8 cellular contexts compared by ENCODE assay signal in genomic region chr9:137694962-137695875, GRCh38.
DNase-seq lines count a peak whose midpoint lies in the region; ATAC-seq and TF ChIP-seq lines count a peak whose summit lies in the region.

No MANE protein-coding gene starts in this region.

- TF ChIP-seq POLR2A in sigmoid colon (IDR thresholded peaks at IDR 0.05), result no peak

- H3K4me3 Mint-ChIP-seq in CD4-positive, alpha-beta T cell, result no peak overlapping the region

- peaks cover 0 to 11% of the 10 kb centered on the region in 2 donors for H3K4me1 ChIP-seq in ascending aorta
- peaks cover 0 to 55% (median 36%) of the 10 kb centered on the region in 4 donors for H3K4me1 ChIP-seq in sigmoid colon

- H3K9me3 ChIP-seq in CD4-positive, alpha-beta T cell (ENCODE audit: control insufficient read depth, low read length), result no peaks in the 10 kb centered on the region
- H3K9me3 ChIP-seq in ascending aorta (no peaks in the 10 kb centered on the region), sigmoid colon (no peaks in the 10 kb centered on the region)

- H3K27ac Mint-ChIP-seq in CD4-positive, alpha-beta T cell, result peak overlapping the region; percentile 16

- peak; percentile 49 for ATAC-seq in CD4-positive, alpha-beta T cell (ENCODE audit: poor library complexity)
- ATAC-seq in HG03159 (IDR thresholded peaks at IDR 0.05; ENCODE audit: unreplicated experiment), result no peak

- no peaks in the 10 kb centered on the region for H3K9me3 Mint-ChIP-seq in CD4-positive, alpha-beta T cell

- peaks cover 31% of the 10 kb centered on the region for H3K36me3 Mint-ChIP-seq in CD4-positive, alpha-beta T cell (ENCODE audit: low read depth)

- POLR2A ChIA-PET in CD4-positive, alpha-beta T cell (lab: Charles Lee), result no interaction called here

- H3K27me3 Mint-ChIP-seq in CD4-positive, alpha-beta T cell, result no peaks in the 10 kb centered on the region

- no peaks in the 10 kb centered on the region for H3K27me3 ChIP-seq in CD4-positive, alpha-beta T cell (ENCODE audit: control insufficient read depth, insufficient read depth, low read length)
- H3K27me3 ChIP-seq in ascending aorta (no peaks in the 10 kb centered on the region), sigmoid colon (no peaks in the 10 kb centered on the region)

- no peak overlapping the region for H3K4me3 ChIP-seq in HFF-Myc (replicated peaks; ENCODE audit: low read depth, low read length)
- no peak overlapping the region for H3K4me3 ChIP-seq in ascending aorta
- no peak overlapping the region for H3K4me3 ChIP-seq in sigmoid colon

- peak; percentile 52 for TF ChIP-seq CTCF in CD4-positive, alpha-beta T cell (IDR thresholded peaks at IDR 0.05)
- peak; percentile 64 for TF ChIP-seq CTCF in HFF-Myc (IDR thresholded peaks at IDR 0.05; ENCODE audit: low read depth, low read length, missing control alignments)
- peak; percentile 29 to 40 (median 35) for TF ChIP-seq CTCF in ascending aorta (IDR thresholded peaks at IDR 0.05)
- peak in 3 of 4 experiments; percentile 56 to 71 (median 61) for TF ChIP-seq CTCF in sigmoid colon (IDR thresholded peaks at IDR 0.05)

- WGBS in sigmoid colon, 2 donors, result 63 to 73% methylated on average over 22 of the region's 22 CpGs

- CTCF ChIA-PET in CD4-positive, alpha-beta T cell (lab: Charles Lee), result interaction anchor here (0.6 to 1.0 kb wide), 2 partner anchors 19 to 128 kb away, joined by 3 read pairs; no protein-coding TSS in a partner anchor

- intact Hi-C loops in CD4-positive, alpha-beta T cell (cut with DNase I, micrococcal nuclease), result no loop called here
- intact Hi-C loops in ascending aorta (cut with DNase I), result no loop called here
- intact Hi-C loops in sigmoid colon (cut with DNase I), result loop anchor here (2.0 kb wide), 1 partner anchor 22 kb away; no protein-coding TSS in a partner anchor

- no peak for DNase-seq in CD4-positive, alpha-beta T cell
- DNase-seq in HFF-Myc (ENCODE audit: extremely low read depth, low read depth) (no peak), ascending aorta (ENCODE audit: low spot score in 2 of 2) (no peak), hippocampal formation (lab: John Stamatoyannopoulos, UW) (peak; percentile 69 to 73), sigmoid colon (no peak), dedifferentiated amniotic fluid mesenchymal stem cell (ENCODE audit: extremely low spot score) (no peak), COLO829 (ENCODE audit: low spot score) (no peak)

- H3K27ac ChIP-seq in CD4-positive, alpha-beta T cell (ENCODE audit: low read depth, low read length), result no peak overlapping the region
- no peak overlapping the region for H3K27ac ChIP-seq in ascending aorta
- H3K27ac ChIP-seq in sigmoid colon, result no peak overlapping the region

- no peak for TF ChIP-seq EP300 in sigmoid colon (IDR thresholded peaks at IDR 0.05)

- H3K4me1 Mint-ChIP-seq in CD4-positive, alpha-beta T cell (ENCODE audit: low read depth), result peaks cover 72% of the 10 kb centered on the region

- H3K36me3 ChIP-seq in ascending aorta, result no peaks in the 10 kb centered on the region
- no peaks in the 10 kb centered on the region for H3K36me3 ChIP-seq in sigmoid colon

Comparison
In these comparisons a context has a peak if more than half of its experiments do, and no peak if none do; other contexts are left out.
1. DNase-seq: peak in hippocampal formation (2 of 2); none in CD4-positive, alpha-beta T cell (0 of 10), HFF-Myc (single experiment), ascending aorta (0 of 2), sigmoid colon (single experiment), dedifferentiated amniotic fluid mesenchymal stem cell (single experiment) and COLO829 (single experiment).
2. Peak in every context shown above with its lines, with median percentiles within 50 percentile points of each other: CTCF ChIP-seq.